Comparison of ENCODE assay signal across 13 cellular contexts in genomic region chr3:160114352-160114751, GRCh38.
"Had no signal": no experiment of that assay in that cellular context is flagged by ENCODE, and none has a peak within 500 bp of the region (broad histone marks: within the 10 kb centered on the region; RNA-seq: fewer than 3 reads in every experiment).

No MANE protein-coding gene starts in this region.

- ATAC-seq: left colon; naive thymus-derived CD8-positive, alpha-beta T cell; right cardiac atrium had no signal

- H3K27ac Mint-ChIP-seq: naive thymus-derived CD8-positive, alpha-beta T cell; type B pancreatic cell had no signal

- H3K4me1 Mint-ChIP-seq: naive thymus-derived CD8-positive, alpha-beta T cell had no signal

- DNase-seq: colonic mucosa; effector CD8-positive, alpha-beta T cell; hippocampal formation; left colon; mammary epithelial cell; naive thymus-derived CD8-positive, alpha-beta T cell; right cardiac atrium; small intestine; stimulated activated CD4-positive, alpha-beta T cell treated with anti-CD3 and anti-CD28 coated beads, Interleukin-12 subunit alpha, Interleukin-12 subunit beta, amount 100 ng/mL, for 4 hours; stimulated activated naive CD4-positive, alpha-beta T cell treated with Interleukin-2 at 50 U/mL for 16 hours; uterus had no signal

- H3K4me3 ChIP-seq: colonic mucosa, esophagus muscularis mucosa, uterus had no signal

- H3K27me3 ChIP-seq: colonic mucosa, esophagus muscularis mucosa, uterus had no signal

- H3K4me1 ChIP-seq: colonic mucosa, esophagus muscularis mucosa, uterus had no signal

- H3K4me3 Mint-ChIP-seq: naive thymus-derived CD8-positive, alpha-beta T cell; type B pancreatic cell had no signal

- H3K27ac ChIP-seq: colonic mucosa, esophagus muscularis mucosa, uterus had no signal

- H3K36me3 Mint-ChIP-seq: type B pancreatic cell had no signal

- H3K36me3 ChIP-seq: colonic mucosa, esophagus muscularis mucosa, uterus had no signal

- H3K9me3 ChIP-seq: colonic mucosa, esophagus muscularis mucosa, uterus had no signal
